In the genomic region with DNA sequence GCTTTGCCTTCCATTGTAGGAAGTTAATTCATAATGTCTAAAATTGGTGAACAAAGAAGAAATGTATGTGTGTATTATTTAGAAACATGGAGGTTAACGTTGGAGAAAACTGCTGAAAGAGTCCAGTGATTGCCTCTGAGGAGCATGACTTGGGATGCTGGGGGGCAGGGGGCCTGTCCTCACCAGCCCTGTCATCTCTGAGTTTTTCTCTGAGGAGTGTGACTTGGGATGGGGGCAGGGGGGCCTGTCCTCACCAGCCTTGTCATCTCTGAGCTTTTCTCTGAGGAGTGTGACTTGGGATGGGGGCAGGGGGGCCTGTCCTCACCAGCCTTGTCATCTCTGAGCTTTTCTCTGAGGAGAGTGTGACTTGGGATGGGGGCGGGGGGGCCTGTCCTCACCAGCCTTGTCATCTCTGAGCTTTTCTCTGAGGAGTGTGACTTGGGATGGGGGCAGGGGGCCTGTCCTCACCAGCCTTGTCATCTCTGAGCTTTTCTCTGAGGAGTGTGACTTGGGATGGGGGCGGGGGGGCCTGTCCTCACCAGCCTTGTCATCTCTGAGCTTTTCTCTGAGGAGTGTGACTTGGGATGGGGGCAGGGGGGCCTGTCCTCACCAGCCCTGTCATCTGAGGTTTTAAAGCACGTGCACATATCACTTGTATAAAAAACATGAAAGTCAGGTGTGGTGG, we compare ENCODE assay signal across 7 cellular contexts. TPM values are rescaled to one million over a fixed set of nuclear protein-coding genes. Genes with fewer than 3 reads are reported as not detected.
A peak's percentile ranks its signal among the peaks of the same experiment; 100 is the strongest.
DNase-seq lines count a peak whose midpoint lies in the region; ATAC-seq and TF ChIP-seq lines count a peak whose summit lies in the region.
"Not testable (repeated sequence)": the region's sequence is repeated elsewhere in the genome, so short reads cannot be mapped to it uniquely, and the experiment has no call there.

No MANE protein-coding gene starts in this region.

- POLR2A ChIA-PET in CD4-positive, alpha-beta memory T cell (lab: Charles Lee; ENCODE audit: partially characterized antibody) = not testable (repeated sequence)

- CTCF ChIA-PET in CD4-positive, alpha-beta memory T cell (lab: Charles Lee; ENCODE audit: partially characterized antibody) = interaction anchor here (0.7 to 2.5 kb wide), 2 partner anchors 28 to 101 kb away, joined by 3 to 10 read pairs; no protein-coding TSS in a partner anchor

- not testable (repeated sequence) for H3K27me3 Mint-ChIP-seq in CD4-positive, alpha-beta memory T cell; activated T-cell treated with anti-CD3 and anti-CD28 coated beads, Interleukin-2, amount 50 U/mL, for 72 hours (ENCODE audit: low read depth); dendritic cell treated with granulocyte-macrophage colony-stimulating factor and Interleukin-4, amounts not matched to agents 40 ng/mL and 50 ng/mL, for 4 days; mesothelial cell of epicardium (ENCODE audit: low read depth)

- H3K27ac ChIP-seq in CD4-positive, alpha-beta memory T cell (ENCODE audit: low read depth, low read length) = not testable (repeated sequence)

- H3K9me3 Mint-ChIP-seq in CD4-positive, alpha-beta memory T cell; activated T-cell treated with anti-CD3 and anti-CD28 coated beads, Interleukin-2, amount 50 U/mL, for 72 hours; dendritic cell treated with granulocyte-macrophage colony-stimulating factor and Interleukin-4, amounts not matched to agents 40 ng/mL and 50 ng/mL, for 4 days; mesothelial cell of epicardium: not testable (repeated sequence)

- peak in 1 of 2 donors; percentile 23 for ATAC-seq in activated T-cell treated with anti-CD3 and anti-CD28 coated beads, Interleukin-2, amount 50 U/mL, for 72 hours (replicated peaks in 1 of 2)

- peaks cover 13 to 22% (median 20%) of the 10 kb centered on the region in 4 donors for H3K4me1 Mint-ChIP-seq in CD4-positive, alpha-beta memory T cell
- peaks cover 27% of the 10 kb centered on the region for H3K4me1 Mint-ChIP-seq in activated T-cell treated with anti-CD3 and anti-CD28 coated beads, Interleukin-2, amount 50 U/mL, for 72 hours (ENCODE audit: low read depth)
- peaks cover 72% of the 10 kb centered on the region for H3K4me1 Mint-ChIP-seq in dendritic cell treated with granulocyte-macrophage colony-stimulating factor and Interleukin-4, amounts not matched to agents 40 ng/mL and 50 ng/mL, for 4 days (ENCODE audit: low read depth)
- H3K4me1 Mint-ChIP-seq in mesothelial cell of epicardium = not testable (repeated sequence)

- DNase-seq in CD4-positive, alpha-beta memory T cell; mesothelial cell of epicardium (ENCODE audit: low spot score in 2 of 2, unreplicated experiment in 2 of 2): not testable (repeated sequence)
- DNase-seq in NCI-H460 (ENCODE audit: extremely low read depth, low read depth) = peak; percentile 81
- peak; percentile 45 for DNase-seq in activated CD4-positive, alpha-beta T cell treated with anti-CD3 and anti-CD28 coated beads for 48 hours
- peak; percentile 6 to 46 for DNase-seq in activated T-cell treated with anti-CD3 and anti-CD28 coated beads, Interleukin-2, amount 50 U/mL, for 72 hours
- DNase-seq in stimulated activated CD4-positive, alpha-beta T cell treated with anti-CD3 and anti-CD28 coated beads, Interleukin-12 subunit alpha, Interleukin-12 subunit beta, amount 100 ng/mL, for 48 hours (ENCODE audit: low read depth in 2 of 3, low spot score in 1 of 3) = peak in 2 of 3 donors; percentile 8 to 10

- not testable (repeated sequence) for H3K4me1 ChIP-seq in CD4-positive, alpha-beta memory T cell (ENCODE audit: insufficient read depth, low read length)

- intact Hi-C loops in CD4-positive, alpha-beta memory T cell (cut with micrococcal nuclease) = loop anchor here (2.0 kb wide), 1 partner anchor 223 kb away; no protein-coding TSS in a partner anchor
- intact Hi-C loops in dendritic cell treated with granulocyte-macrophage colony-stimulating factor and Interleukin-4, amounts not matched to agents 40 ng/mL and 50 ng/mL, for 4 days (cut with micrococcal nuclease) = loop anchor here (2.0 kb wide), 1 partner anchor 15 kb away; no protein-coding TSS in a partner anchor

- not testable (repeated sequence) for TF ChIP-seq CTCF in mesothelial cell of epicardium (IDR thresholded peaks at IDR 0.05; ENCODE audit: unreplicated experiment)

- not testable (repeated sequence) for H3K4me3 ChIP-seq in CD4-positive, alpha-beta memory T cell (ENCODE audit: low read length in 2 of 2)

- peak overlapping the region in 5 of 7 donors; percentile 3 to 84 (median 70) for H3K27ac Mint-ChIP-seq in CD4-positive, alpha-beta memory T cell
- H3K27ac Mint-ChIP-seq in activated T-cell treated with anti-CD3 and anti-CD28 coated beads, Interleukin-2, amount 50 U/mL, for 72 hours = not testable (repeated sequence)
- peak overlapping the region; percentile 86 for H3K27ac Mint-ChIP-seq in dendritic cell treated with granulocyte-macrophage colony-stimulating factor and Interleukin-4, amounts not matched to agents 40 ng/mL and 50 ng/mL, for 4 days
- H3K27ac Mint-ChIP-seq in mesothelial cell of epicardium = peak overlapping the region; percentile 44

- H3K4me3 Mint-ChIP-seq in CD4-positive, alpha-beta memory T cell; activated T-cell treated with anti-CD3 and anti-CD28 coated beads, Interleukin-2, amount 50 U/mL, for 72 hours; dendritic cell treated with granulocyte-macrophage colony-stimulating factor and Interleukin-4, amounts not matched to agents 40 ng/mL and 50 ng/mL, for 4 days; mesothelial cell of epicardium: not testable (repeated sequence)

- peaks cover 17 to 30% of the 10 kb centered on the region in 2 donors for H3K36me3 Mint-ChIP-seq in CD4-positive, alpha-beta memory T cell
- not testable (repeated sequence) for H3K36me3 Mint-ChIP-seq in activated T-cell treated with anti-CD3 and anti-CD28 coated beads, Interleukin-2, amount 50 U/mL, for 72 hours (ENCODE audit: insufficient read depth in 2 of 2)
- H3K36me3 Mint-ChIP-seq in dendritic cell treated with granulocyte-macrophage colony-stimulating factor and Interleukin-4, amounts not matched to agents 40 ng/mL and 50 ng/mL, for 4 days (ENCODE audit: low read depth) = peaks cover 53% of the 10 kb centered on the region
- peaks cover 30% of the 10 kb centered on the region for H3K36me3 Mint-ChIP-seq in mesothelial cell of epicardium

- not testable (repeated sequence) for H3K27me3 ChIP-seq in CD4-positive, alpha-beta memory T cell (ENCODE audit: insufficient read depth, low read length)

- H3K36me3 ChIP-seq in CD4-positive, alpha-beta memory T cell (ENCODE audit: insufficient read depth, low read length) = peaks cover 20% of the 10 kb centered on the region

- H3K9me3 ChIP-seq in CD4-positive, alpha-beta memory T cell (ENCODE audit: control insufficient read depth in 1 of 2, low read length in 2 of 2) = not testable (repeated sequence)

RNA-seq across cellular contexts. Expression of a gene that starts 54.4 kb away (rescaled TPM):
- total RNA-seq in CD4-positive, alpha-beta memory T cell = 10 to 100 TPM; 80.1 to 91.2 TPM
- polyA plus RNA-seq in CD4-positive, alpha-beta memory T cell = 10 to 100 TPM; 13.3 to 27.7 TPM
- 23.6 and 24.5 TPM in 2 replicates for total RNA-seq in NCI-H460 (2014; rRNA removed; shearing (Covaris generic))
- polyA plus RNA-seq in NCI-H460 (2014; cell fraction: nucleus; rRNA removed) = 90.5 and 92.7 TPM in 2 replicates
- 10 to 100 TPM; 45.6 to 51.3 TPM for total RNA-seq in activated T-cell treated with anti-CD3 and anti-CD28 coated beads, Interleukin-2, amount 50 U/mL, for 72 hours
- total RNA-seq in mesothelial cell of epicardium = 79.4 to 83.7 TPM (median 80.1 TPM) in 3 replicates
